In genomic region chr2:1462984-1463383, GRCh38 we compare ENCODE assay signal across 36 cellular contexts. TPM values are rescaled to one million over a fixed set of nuclear protein-coding genes. Genes with fewer than 3 reads are reported as not detected.
"Had no signal": no experiment of that assay in that cellular context is flagged by ENCODE, and none has a peak within 500 bp of the region (broad histone marks: within the 10 kb centered on the region; RNA-seq: fewer than 3 reads in every experiment).

No MANE protein-coding gene starts in this region.

- H3K27ac Mint-ChIP-seq: activated B cell treated with CpG ODN at 0.5 μM for 24 hours; activated CD4-positive, alpha-beta memory T cell treated with anti-CD3 and anti-CD28 coated beads for 36 hours; activated CD4-positive, alpha-beta T cell treated with anti-CD3 and anti-CD28 coated beads, Interleukin-2, amount 10 ng/mL, durations not matched to agents 24 days and 14 days; activated CD8-positive, alpha-beta T cell treated with anti-CD3 and anti-CD28 coated beads for 36 hours; activated naive CD4-positive, alpha-beta T cell treated with anti-CD3 and anti-CD28 coated beads for 36 hours; activated naive CD4-positive, alpha-beta T cell treated with anti-CD3 and anti-CD28 coated beads, Interleukin-2, amount 50 U/mL, for 72 hours; activated naive CD8-positive, alpha-beta T cell treated with anti-CD3 and anti-CD28 coated beads for 36 hours; activated T-cell treated with anti-CD3 and anti-CD28 coated beads, Interleukin-2, amount 50 U/mL, for 72 hours; activated T-helper 1 cell treated with anti-CD3 and anti-CD28 coated beads, Interleukin-12 subunit alpha, Interleukin-12 subunit beta, Interleukin-2, Interleukin-4 antibody, amounts not matched to agents 30 ng/mL and 10 ng/mL and 1 ng/mL, durations not matched to agents 14 hours and 24 hours and 36 hours; activated T-helper 17 cell treated with anti-CD3 and anti-CD28 coated beads, Interleukin-2, amount 50 U/mL, for 72 hours; T-cell; T-helper 17 cell had no signal

- DNase-seq: activated B cell treated with CpG ODN at 0.5 μM for 24 hours; activated CD4-positive, alpha-beta memory T cell treated with anti-CD3 and anti-CD28 coated beads for 36 hours; activated CD4-positive, alpha-beta T cell treated with anti-CD3 and anti-CD28 coated beads for 4 hours; activated CD4-positive, alpha-beta T cell treated with anti-CD3 and anti-CD28 coated beads, Interleukin-2, amount 10 ng/mL, durations not matched to agents 24 days and 14 days; activated CD4-positive, alpha-beta T cell treated with anti-CD3 and anti-CD28 coated beads, Interleukin-2, amount 50 U/mL, for 1 hour; activated CD4-positive, alpha-beta T cell treated with anti-CD3 and anti-CD28 coated beads, Interleukin-2, amount 50 U/mL, for 4 hours; activated CD4-positive, CD25-positive, alpha-beta regulatory T cell treated with anti-CD3 and anti-CD28 coated beads, Interleukin-2, amount 50 U/mL, for 72 hours; activated CD8-positive, alpha-beta memory T cell treated with anti-CD3 and anti-CD28 coated beads, Interleukin-2, amount 50 U/mL, for 4 hours; activated CD8-positive, alpha-beta T cell treated with anti-CD3 and anti-CD28 coated beads for 36 hours; activated effector memory CD4-positive, alpha-beta T cell treated with anti-CD3 and anti-CD28 coated beads, Interleukin-2, amount 50 U/mL, for 16 hours; activated gamma-delta T cell treated with Interleukin-2 at 50 U/mL for 16 hours; activated naive CD4-positive, alpha-beta T cell; activated naive CD4-positive, alpha-beta T cell treated with anti-CD3 and anti-CD28 coated beads for 36 hours; activated naive CD4-positive, alpha-beta T cell treated with anti-CD3 and anti-CD28 coated beads, Interleukin-2, amount 50 U/mL, for 16 hours; activated naive CD8-positive, alpha-beta T cell treated with anti-CD3 and anti-CD28 coated beads for 36 hours; activated T-cell treated with anti-CD3 and anti-CD28 coated beads for 4 hours; activated T-cell treated with anti-CD3 and anti-CD28 coated beads, Interleukin-2, amount 50 U/mL, for 1 hour; activated T-cell treated with anti-CD3 and anti-CD28 coated beads, Interleukin-2, amount 50 U/mL, for 4 hours; activated T-cell treated with anti-CD3 and anti-CD28 coated beads, Interleukin-2, amount 50 U/mL, for 72 hours; adrenal gland; amniotic stem cell; aorta; body of pancreas; brain microvascular endothelial cell; central memory CD4-positive, alpha-beta T cell; T-cell; T-helper 17 cell; T1000 had no signal

- H3K4me1 ChIP-seq: adrenal gland, body of pancreas, breast epithelium had no signal

- H3K27ac ChIP-seq: adrenal gland, body of pancreas, brain microvascular endothelial cell, breast epithelium, VCaP had no signal

- H3K4me3 ChIP-seq: adrenal gland, body of pancreas, breast epithelium had no signal

- H3K4me3 Mint-ChIP-seq: activated B cell treated with CpG ODN at 0.5 μM for 24 hours; activated CD4-positive, alpha-beta memory T cell treated with anti-CD3 and anti-CD28 coated beads for 36 hours; activated CD4-positive, alpha-beta T cell treated with anti-CD3 and anti-CD28 coated beads, Interleukin-2, amount 10 ng/mL, durations not matched to agents 24 days and 14 days; activated CD8-positive, alpha-beta T cell treated with anti-CD3 and anti-CD28 coated beads for 36 hours; activated naive CD4-positive, alpha-beta T cell treated with anti-CD3 and anti-CD28 coated beads for 36 hours; activated naive CD8-positive, alpha-beta T cell treated with anti-CD3 and anti-CD28 coated beads for 36 hours; activated T-cell treated with anti-CD3 and anti-CD28 coated beads, Interleukin-2, amount 50 U/mL, for 4 hours; activated T-cell treated with anti-CD3 and anti-CD28 coated beads, Interleukin-2, amount 50 U/mL, for 72 hours; activated T-helper 1 cell treated with anti-CD3 and anti-CD28 coated beads, Interleukin-12 subunit alpha, Interleukin-12 subunit beta, Interleukin-2, Interleukin-4 antibody, amounts not matched to agents 30 ng/mL and 10 ng/mL and 1 ng/mL, durations not matched to agents 14 hours and 24 hours and 36 hours; activated T-helper 17 cell treated with anti-CD3 and anti-CD28 coated beads, Interleukin-2, amount 50 U/mL, for 72 hours; T-cell; T-helper 17 cell had no signal

- H3K27me3 ChIP-seq: adrenal gland, body of pancreas, brain microvascular endothelial cell had no signal

- H3K27me3 Mint-ChIP-seq: activated CD4-positive, alpha-beta memory T cell treated with anti-CD3 and anti-CD28 coated beads for 36 hours; activated T-helper 17 cell treated with anti-CD3 and anti-CD28 coated beads, Interleukin-2, amount 50 U/mL, for 72 hours; T-cell; T-helper 17 cell had no signal

- ATAC-seq: activated CD8-positive, alpha-beta T cell treated with anti-CD3 and anti-CD28 coated beads for 36 hours; activated naive CD4-positive, alpha-beta T cell treated with anti-CD3 and anti-CD28 coated beads, Interleukin-2, amount 50 U/mL, for 72 hours; activated T-cell treated with anti-CD3 and anti-CD28 coated beads, Interleukin-2, amount 50 U/mL, for 4 hours; activated T-cell treated with anti-CD3 and anti-CD28 coated beads, Interleukin-2, amount 50 U/mL, for 72 hours; activated T-helper 17 cell treated with anti-CD3 and anti-CD28 coated beads, Interleukin-2, amount 50 U/mL, for 72 hours; body of pancreas; T-cell; T-helper 17 cell had no signal

- H3K9me3 ChIP-seq: adrenal gland, body of pancreas, breast epithelium had no signal

- H3K4me1 Mint-ChIP-seq: activated B cell treated with CpG ODN at 0.5 μM for 24 hours; activated CD4-positive, alpha-beta T cell treated with anti-CD3 and anti-CD28 coated beads, Interleukin-2, amount 10 ng/mL, durations not matched to agents 24 days and 14 days; activated naive CD8-positive, alpha-beta T cell treated with anti-CD3 and anti-CD28 coated beads for 36 hours had no signal

- H3K36me3 Mint-ChIP-seq: activated CD4-positive, alpha-beta memory T cell treated with anti-CD3 and anti-CD28 coated beads for 36 hours; activated naive CD8-positive, alpha-beta T cell treated with anti-CD3 and anti-CD28 coated beads for 36 hours; T-cell had no signal

- H3K36me3 ChIP-seq: adrenal gland, brain microvascular endothelial cell, breast epithelium had no signal

- H3K9me3 Mint-ChIP-seq: activated CD4-positive, alpha-beta memory T cell treated with anti-CD3 and anti-CD28 coated beads for 36 hours; activated CD8-positive, alpha-beta T cell treated with anti-CD3 and anti-CD28 coated beads for 36 hours; activated naive CD4-positive, alpha-beta T cell treated with anti-CD3 and anti-CD28 coated beads for 36 hours; activated naive CD8-positive, alpha-beta T cell treated with anti-CD3 and anti-CD28 coated beads for 36 hours; activated T-helper 1 cell treated with anti-CD3 and anti-CD28 coated beads, Interleukin-12 subunit alpha, Interleukin-12 subunit beta, Interleukin-2, Interleukin-4 antibody, amounts not matched to agents 30 ng/mL and 10 ng/mL and 1 ng/mL, durations not matched to agents 14 hours and 24 hours and 36 hours; activated T-helper 17 cell treated with anti-CD3 and anti-CD28 coated beads, Interleukin-2, amount 50 U/mL, for 72 hours had no signal

RNA-seq across cellular contexts. Expression of gene TPO, which starts 49.7 kb away (rescaled TPM):
- total RNA-seq: activated B cell treated with CpG ODN at 0.5 μM for 24 hours; activated CD4-positive, alpha-beta memory T cell treated with anti-CD3 and anti-CD28 coated beads for 36 hours; activated CD4-positive, alpha-beta T cell treated with anti-CD3 and anti-CD28 coated beads, Interleukin-2, amount 10 ng/mL, durations not matched to agents 24 days and 14 days; activated CD8-positive, alpha-beta memory T cell treated with anti-CD3 and anti-CD28 coated beads for 36 hours; activated CD8-positive, alpha-beta T cell treated with anti-CD3 and anti-CD28 coated beads for 36 hours; activated naive CD4-positive, alpha-beta T cell treated with anti-CD3 and anti-CD28 coated beads for 36 hours; activated naive CD4-positive, alpha-beta T cell treated with anti-CD3 and anti-CD28 coated beads, Interleukin-2, amount 50 U/mL, for 72 hours; activated naive CD8-positive, alpha-beta T cell treated with anti-CD3 and anti-CD28 coated beads for 36 hours; activated T-cell treated with anti-CD3 and anti-CD28 coated beads, Interleukin-2, amount 50 U/mL, for 4 hours; activated T-cell treated with anti-CD3 and anti-CD28 coated beads, Interleukin-2, amount 50 U/mL, for 72 hours; activated T-helper 1 cell treated with anti-CD3 and anti-CD28 coated beads, Interleukin-12 subunit alpha, Interleukin-12 subunit beta, Interleukin-2, Interleukin-4 antibody, amounts not matched to agents 30 ng/mL and 10 ng/mL and 1 ng/mL, durations not matched to agents 14 hours and 24 hours and 36 hours; astrocyte; T-helper 1 cell treated with Interleukin-12 subunit alpha and Interleukin-12 subunit beta and Interleukin-4 antibody, amounts not matched to agents 30 ng/mL and 1 ng/mL, for 36 hours had no signal
- polyA plus RNA-seq: aorta had no signal
